In genomic region chr12:71440393-71441349, GRCh38 we compare ENCODE assay signal across 8 cellular contexts. TPM values are rescaled to one million over a fixed set of nuclear protein-coding genes. Genes with fewer than 3 reads are reported as not detected.
A peak's percentile ranks its signal among the peaks of the same experiment; 100 is the strongest.
DNase-seq lines count a peak whose midpoint lies in the region; ATAC-seq lines count a peak whose summit lies in the region.

No MANE protein-coding gene starts in this region.

- no peak overlapping the region for H3K27ac Mint-ChIP-seq in activated T-helper 2 cell treated with anti-CD3 and anti-CD28 coated beads, Interferon-gamma antibody, Interleukin-2, Interleukin-4, amounts not matched to agents 10 μg/mL and 5 μg/mL and 100 μg/mL, durations not matched to agents 14 hours and 24 hours and 36 hours
- no peak overlapping the region for H3K27ac Mint-ChIP-seq in stimulated activated memory B cell treated with anti-CD40 and anti-IgM and Interleukin-4, amounts not matched to agents 10 μg/mL and 1 μg/mL and 100 μg/mL, for 72 hours

- peaks cover 48% of the 10 kb centered on the region for H3K27me3 Mint-ChIP-seq in activated T-cell treated with anti-CD3 and anti-CD28 coated beads, Interleukin-2, amount 50 U/mL, for 4 hours (ENCODE audit: low read depth)
- H3K27me3 Mint-ChIP-seq in activated T-helper 2 cell treated with anti-CD3 and anti-CD28 coated beads, Interferon-gamma antibody, Interleukin-2, Interleukin-4, amounts not matched to agents 10 μg/mL and 5 μg/mL and 100 μg/mL, durations not matched to agents 14 hours and 24 hours and 36 hours (ENCODE audit: low read depth), result peaks cover 69% of the 10 kb centered on the region
- peaks cover 64% of the 10 kb centered on the region for H3K27me3 Mint-ChIP-seq in stimulated activated memory B cell treated with anti-CD40 and anti-IgM and Interleukin-4, amounts not matched to agents 10 μg/mL and 1 μg/mL and 100 μg/mL, for 72 hours

- peak overlapping the region; percentile 64 for H3K4me3 Mint-ChIP-seq in activated T-cell treated with anti-CD3 and anti-CD28 coated beads, Interleukin-2, amount 50 U/mL, for 4 hours
- H3K4me3 Mint-ChIP-seq in activated T-helper 2 cell treated with anti-CD3 and anti-CD28 coated beads, Interferon-gamma antibody, Interleukin-2, Interleukin-4, amounts not matched to agents 10 μg/mL and 5 μg/mL and 100 μg/mL, durations not matched to agents 14 hours and 24 hours and 36 hours (ENCODE audit: low read depth), result peak overlapping the region; percentile 65
- H3K4me3 Mint-ChIP-seq in stimulated activated memory B cell treated with anti-CD40 and anti-IgM and Interleukin-4, amounts not matched to agents 10 μg/mL and 1 μg/mL and 100 μg/mL, for 72 hours, result peak overlapping the region; percentile 77

- ATAC-seq in activated T-cell treated with anti-CD3 and anti-CD28 coated beads, Interleukin-2, amount 50 U/mL, for 4 hours, result peak in 1 of 2 donors; percentile 13
- ATAC-seq in HG03342 (IDR thresholded peaks at IDR 0.05; ENCODE audit: unreplicated experiment), result peak; percentile 65
- ATAC-seq in stimulated activated memory B cell treated with anti-CD40 and anti-IgM and Interleukin-4, amounts not matched to agents 10 μg/mL and 1 μg/mL and 100 μg/mL, for 72 hours, result peak; percentile 71
- no peak for ATAC-seq in GM19328 (IDR thresholded peaks at IDR 0.05; ENCODE audit: unreplicated experiment)

- intact Hi-C loops in activated T-helper 2 cell treated with anti-CD3 and anti-CD28 coated beads, Interferon-gamma antibody, Interleukin-2, Interleukin-4, amounts not matched to agents 10 μg/mL and 5 μg/mL and 100 μg/mL, durations not matched to agents 14 hours and 24 hours and 36 hours (cut with micrococcal nuclease), result no loop called here

- H3K9me3 Mint-ChIP-seq in activated T-cell treated with anti-CD3 and anti-CD28 coated beads, Interleukin-2, amount 50 U/mL, for 4 hours, result peaks cover 10% of the 10 kb centered on the region
- H3K9me3 Mint-ChIP-seq in activated T-helper 2 cell treated with anti-CD3 and anti-CD28 coated beads, Interferon-gamma antibody, Interleukin-2, Interleukin-4, amounts not matched to agents 10 μg/mL and 5 μg/mL and 100 μg/mL, durations not matched to agents 14 hours and 24 hours and 36 hours, result peaks cover 15% of the 10 kb centered on the region
- H3K9me3 Mint-ChIP-seq in stimulated activated memory B cell treated with anti-CD40 and anti-IgM and Interleukin-4, amounts not matched to agents 10 μg/mL and 1 μg/mL and 100 μg/mL, for 72 hours, result peaks cover 12% of the 10 kb centered on the region

- H3K4me1 Mint-ChIP-seq in activated T-cell treated with anti-CD3 and anti-CD28 coated beads, Interleukin-2, amount 50 U/mL, for 4 hours (ENCODE audit: low read depth), result peaks cover 22% of the 10 kb centered on the region
- peaks cover 16% of the 10 kb centered on the region for H3K4me1 Mint-ChIP-seq in activated T-helper 2 cell treated with anti-CD3 and anti-CD28 coated beads, Interferon-gamma antibody, Interleukin-2, Interleukin-4, amounts not matched to agents 10 μg/mL and 5 μg/mL and 100 μg/mL, durations not matched to agents 14 hours and 24 hours and 36 hours (ENCODE audit: low read depth)
- peaks cover 27% of the 10 kb centered on the region for H3K4me1 Mint-ChIP-seq in stimulated activated memory B cell treated with anti-CD40 and anti-IgM and Interleukin-4, amounts not matched to agents 10 μg/mL and 1 μg/mL and 100 μg/mL, for 72 hours

- no peak for DNase-seq in activated T-cell treated with anti-CD3 and anti-CD28 coated beads, Interleukin-2, amount 50 U/mL, for 4 hours
- no peak for DNase-seq in activated T-cell treated with anti-CD3 and anti-CD28 coated beads, Interleukin-2, amount 50 U/mL, for 1 hour
- no peak for DNase-seq in activated T-helper 2 cell treated with anti-CD3 and anti-CD28 coated beads, Interferon-gamma antibody, Interleukin-2, Interleukin-4, amounts not matched to agents 10 μg/mL and 5 μg/mL and 100 μg/mL, durations not matched to agents 14 hours and 24 hours and 36 hours (ENCODE audit: low spot score)
- DNase-seq in islet precursor cell, result peak; percentile 74
- no peak for DNase-seq in NCI-H1694 treated with DMSO at 0.1 percent for 48 hours (lab: John Stamatoyannopoulos, UW)

- no peaks in the 10 kb centered on the region for H3K36me3 Mint-ChIP-seq in activated T-cell treated with anti-CD3 and anti-CD28 coated beads, Interleukin-2, amount 50 U/mL, for 4 hours (ENCODE audit: insufficient read depth)
- no peaks in the 10 kb centered on the region for H3K36me3 Mint-ChIP-seq in activated T-helper 2 cell treated with anti-CD3 and anti-CD28 coated beads, Interferon-gamma antibody, Interleukin-2, Interleukin-4, amounts not matched to agents 10 μg/mL and 5 μg/mL and 100 μg/mL, durations not matched to agents 14 hours and 24 hours and 36 hours (ENCODE audit: low read depth)
- no peaks in the 10 kb centered on the region for H3K36me3 Mint-ChIP-seq in stimulated activated memory B cell treated with anti-CD40 and anti-IgM and Interleukin-4, amounts not matched to agents 10 μg/mL and 1 μg/mL and 100 μg/mL, for 72 hours

RNA-seq across cellular contexts. Expression of gene LGR5, which starts 1.1 kb away (rescaled TPM):
- not detected for total RNA-seq in activated T-cell treated with anti-CD3 and anti-CD28 coated beads, Interleukin-2, amount 50 U/mL, for 4 hours
- not detected in 2 replicates for total RNA-seq in activated T-helper 2 cell treated with anti-CD3 and anti-CD28 coated beads, Interferon-gamma antibody, Interleukin-2, Interleukin-4, amounts not matched to agents 10 μg/mL and 5 μg/mL and 100 μg/mL, durations not matched to agents 14 hours and 24 hours and 36 hours
